In genomic region chr14:92747701-92748258, GRCh38 we compare ENCODE assay signal across 1 cellular context.
TF ChIP-seq lines count a peak whose summit lies in the region.

No MANE protein-coding gene starts in this region.

TF ChIP-seq in K562, 482 proteins besides CTCF, POLR2A, EP300 and RAD21 (continued from another document):
- TF ChIP-seq CEBPZ (IDR thresholded peaks at IDR 0.05; ENCODE audit: borderline replicate concordance, low read depth, low read length) (no peak), E2F3 (CRISPR knock-in tag; IDR thresholded peaks at IDR 0.05) (no peak), MYBL2 (IDR thresholded peaks at IDR 0.05; ENCODE audit: low read depth) (no peak), MYBL2 (CRISPR knock-in tag; IDR thresholded peaks at IDR 0.05; ENCODE audit: borderline replicate concordance) (no peak), ZNF253 (CRISPR knock-in tag; conservative IDR thresholded peaks at IDR 0.05) (no peak)
